In genomic region chr17:65137076-65137935, GRCh38 we compare ENCODE assay signal across 8 cellular contexts. TPM values are rescaled to one million over a fixed set of nuclear protein-coding genes. Genes with fewer than 3 reads are reported as not detected.
A peak's percentile ranks its signal among the peaks of the same experiment; 100 is the strongest.
DNase-seq lines count a peak whose midpoint lies in the region; ATAC-seq lines count a peak whose summit lies in the region.

Gene RGS9, plus strand, starts transcription at chr17:65137370. Its CDS starts 171 bp downstream, at chr17:65137541.

- ATAC-seq in GM19397 (IDR thresholded peaks at IDR 0.05; ENCODE audit: unreplicated experiment) (peak; percentile 87), HG03521 (IDR thresholded peaks at IDR 0.05; ENCODE audit: unreplicated experiment) (peak; percentile 96)
- ATAC-seq in activated CD8-positive, alpha-beta memory T cell treated with anti-CD3 and anti-CD28 coated beads, Interleukin-2, amount 10 ng/mL, durations not matched to agents 7 days and 5 days: peak; percentile 99

- peaks cover 39% of the 10 kb centered on the region for H3K4me1 Mint-ChIP-seq in activated CD8-positive, alpha-beta memory T cell treated with anti-CD3 and anti-CD28 coated beads, Interleukin-2, amount 10 ng/mL, durations not matched to agents 7 days and 5 days

- DNase-seq in CD1c-positive myeloid dendritic cell (ENCODE audit: extremely low spot score) (peak; percentile 90), NCI-H82 treated with DMSO at 0.1 percent for 48 hours (lab: John Stamatoyannopoulos, UW; ENCODE audit: unreplicated experiment) (peak; percentile 28), epidermal melanocyte (ENCODE audit: insufficient read length, low spot score) (peak; percentile 39), middle frontal gyrus (ENCODE audit: extremely low spot score, low spot score) (peak; percentile 66)
- DNase-seq in activated CD8-positive, alpha-beta memory T cell treated with anti-CD3 and anti-CD28 coated beads, Interleukin-2, amount 10 ng/mL, durations not matched to agents 7 days and 5 days: peak; percentile 88
- peak; percentile 69 to 75 for DNase-seq in stimulated activated CD8-positive, alpha-beta memory T cell treated with anti-CD3 and anti-CD28 coated beads, Interleukin-2, amount 100 ng/mL, for 1 hour (ENCODE audit: low read depth in 2 of 2)

- H3K27me3 Mint-ChIP-seq in activated CD8-positive, alpha-beta memory T cell treated with anti-CD3 and anti-CD28 coated beads, Interleukin-2, amount 10 ng/mL, durations not matched to agents 7 days and 5 days: peaks cover 16% of the 10 kb centered on the region

- CTCF ChIA-PET in activated CD8-positive, alpha-beta memory T cell treated with anti-CD3 and anti-CD28 coated beads, Interleukin-2, amount 10 ng/mL, durations not matched to agents 7 days and 5 days (lab: Charles Lee): interaction anchor here (0.6 to 5.6 kb wide), 38 partner anchors 9 to 176 kb away, joined by 3 to 35 read pairs (median 5); partner anchors contain the start of gene GNA13

- H3K27ac Mint-ChIP-seq in activated CD8-positive, alpha-beta memory T cell treated with anti-CD3 and anti-CD28 coated beads, Interleukin-2, amount 10 ng/mL, durations not matched to agents 7 days and 5 days: peak within 1 kb of the TSS; percentile 76

- H3K36me3 Mint-ChIP-seq in activated CD8-positive, alpha-beta memory T cell treated with anti-CD3 and anti-CD28 coated beads, Interleukin-2, amount 10 ng/mL, durations not matched to agents 7 days and 5 days: peaks cover 3% of the 10 kb centered on the region

- H3K4me3 Mint-ChIP-seq in activated CD8-positive, alpha-beta memory T cell treated with anti-CD3 and anti-CD28 coated beads, Interleukin-2, amount 10 ng/mL, durations not matched to agents 7 days and 5 days: peak within 1 kb of the TSS; percentile 77

- H3K9me3 Mint-ChIP-seq in activated CD8-positive, alpha-beta memory T cell treated with anti-CD3 and anti-CD28 coated beads, Interleukin-2, amount 10 ng/mL, durations not matched to agents 7 days and 5 days (ENCODE audit: low read depth): no peaks in the 10 kb centered on the region

RNA-seq across cellular contexts. Expression of gene RGS9, which starts in this region (rescaled TPM):
- 10 to 100 TPM in 1 of 2 experiments, 1 to 10 TPM in 1; 4.7 to 16.0 TPM for total RNA-seq in activated CD8-positive, alpha-beta memory T cell treated with anti-CD3 and anti-CD28 coated beads, Interleukin-2, amount 10 ng/mL, durations not matched to agents 7 days and 5 days

Comparison
In these comparisons a context has a peak if more than half of its experiments do, and no peak if none do; other contexts are left out.
1. Peak in every context shown above with its lines: DNase-seq and ATAC-seq.
2. DNase-seq: peak in every context shown above with its lines; median percentile 90 in CD1c-positive myeloid dendritic cell; 88 in activated CD8-positive, alpha-beta memory T cell treated with anti-CD3 and anti-CD28 coated beads, Interleukin-2, amount 10 ng/mL, durations not matched to agents 7 days and 5 days; 72 in stimulated activated CD8-positive, alpha-beta memory T cell treated with anti-CD3 and anti-CD28 coated beads, Interleukin-2, amount 100 ng/mL, for 1 hour; 66 in middle frontal gyrus; 39 in epidermal melanocyte; 28 in NCI-H82 treated with DMSO at 0.1 percent for 48 hours.